8 cellular contexts compared by ENCODE assay signal in genomic region chr2:181573140-181573736, GRCh38.
DNase-seq lines count a peak whose midpoint lies in the region; ATAC-seq, FAIRE-seq and TF ChIP-seq lines count a peak whose summit lies in the region.

No MANE protein-coding gene starts in this region.

- no peak overlapping the region for H2AFZ ChIP-seq in neuronal stem cell (ENCODE audit: low read length)

- H4K8ac ChIP-seq in neuronal stem cell (ENCODE audit: low read depth, low read length) = no peak overlapping the region

- H3K4me1 ChIP-seq in neuronal stem cell (ENCODE audit: control insufficient read depth in 2 of 2, insufficient read depth in 1 of 2, low read depth in 1 of 2, low read length in 2 of 2) (peaks cover 0 to 2% of the 10 kb centered on the region in 2 donors), vagina (no peaks in the 10 kb centered on the region), uterus (no peaks in the 10 kb centered on the region)

- H3K18ac ChIP-seq in neuronal stem cell (ENCODE audit: low read length) = no peak overlapping the region

- no peak overlapping the region for H2BK12ac ChIP-seq in neuronal stem cell (ENCODE audit: low read length)

- H3K9me3 ChIP-seq in neuronal stem cell (replicated peaks in 1 of 2; ENCODE audit: control insufficient read depth in 2 of 2, insufficient read depth in 1 of 2, low read depth in 1 of 2, low read length in 2 of 2) (no peaks in the 10 kb centered on the region), vagina (no peaks in the 10 kb centered on the region), uterus (no peaks in the 10 kb centered on the region)

- no peak overlapping the region for H4K91ac ChIP-seq in neuronal stem cell (ENCODE audit: low read depth, low read length, poor library complexity)

- no peak for TF ChIP-seq POLR2A in vagina (IDR thresholded peaks at IDR 0.05)
- TF ChIP-seq POLR2A in uterus (IDR thresholded peaks at IDR 0.05) = no peak

- intact Hi-C loops in vagina (cut with DNase I) (no loop called here), uterus (cut with DNase I; ENCODE audit: low total_unique reads) (no loop called here)

- H3K9ac ChIP-seq in neuronal stem cell (ENCODE audit: low read depth, low read length, poor library complexity) = no peak overlapping the region

- H3K14ac ChIP-seq in neuronal stem cell (ENCODE audit: low read length) = no peak overlapping the region

- H2AK5ac ChIP-seq in neuronal stem cell (ENCODE audit: low read depth, low read length) = no peak overlapping the region

- no peak overlapping the region for H3K23ac ChIP-seq in neuronal stem cell (ENCODE audit: low read depth, low read length, poor library complexity)

- H2BK5ac ChIP-seq in neuronal stem cell (ENCODE audit: low read length) = no peak overlapping the region

- TF ChIP-seq CTCF in GM12875 (IDR thresholded peaks at IDR 0.05; ENCODE audit: borderline replicate concordance, insufficient read depth, low read depth, low read length) (peak; percentile 18; the same call in 1 of the 2 replicates), bronchial epithelial cell (IDR thresholded peaks at IDR 0.05; ENCODE audit: insufficient read depth, low read length, severe bottlenecking) (peak; percentile 42), vagina (IDR thresholded peaks at IDR 0.05) (no peak), uterus (IDR thresholded peaks at IDR 0.05) (peak in 1 of 4 experiments; percentile 14)

- no peak for ATAC-seq in GM19035 (IDR thresholded peaks at IDR 0.05; ENCODE audit: unreplicated experiment)

- DNase-seq in NCI-H146 (lab: John Stamatoyannopoulos, UW) = peak; percentile 67
- peak; percentile 45 for DNase-seq in bronchial epithelial cell (ENCODE audit: low read depth)
- DNase-seq in neuronal stem cell (ENCODE audit: low spot score) = peak; percentile 17
- no peak for DNase-seq in vagina (ENCODE audit: extremely low spot score in 2 of 2)
- no peak for DNase-seq in uterus
- DNase-seq in stimulated activated CD4-positive, alpha-beta T cell treated with anti-CD3 and anti-CD28 coated beads, Interleukin-12 subunit alpha, Interleukin-12 subunit beta, amount 100 ng/mL, for 4 hours = no peak

- H2BK120ac ChIP-seq in neuronal stem cell (ENCODE audit: low read depth, low read length) = no peak overlapping the region

- no peaks in the 10 kb centered on the region for H3K79me1 ChIP-seq in neuronal stem cell (ENCODE audit: low read depth, low read length)

- no CpG with 5 or more reads among the region's 4 CpGs for WGBS in neuronal stem cell (ENCODE audit: extremely low coverage in 2 of 2, insufficient read length in 2 of 2, insufficient replicate concordance in 1 of 2), 2 donors

- H3K36me3 ChIP-seq in bronchial epithelial cell (ENCODE audit: control insufficient read depth, insufficient read depth, low read length) = no peaks in the 10 kb centered on the region
- no peaks in the 10 kb centered on the region for H3K36me3 ChIP-seq in neuronal stem cell (replicated peaks in 1 of 2; ENCODE audit: control insufficient read depth in 2 of 2, insufficient read depth in 2 of 2, low read length in 2 of 2)
- H3K36me3 ChIP-seq in vagina = no peaks in the 10 kb centered on the region
- no peaks in the 10 kb centered on the region for H3K36me3 ChIP-seq in uterus

- H3K4me3 ChIP-seq in GM12875 (ENCODE audit: low read depth, low read length) = no peak overlapping the region
- H3K4me3 ChIP-seq in bronchial epithelial cell (ENCODE audit: low read depth, low read length) = no peak overlapping the region
- no peak overlapping the region for H3K4me3 ChIP-seq in neuronal stem cell (ENCODE audit: low read length in 2 of 2)
- no peak overlapping the region for H3K4me3 ChIP-seq in vagina
- no peak overlapping the region for H3K4me3 ChIP-seq in uterus

- H3K4me2 ChIP-seq in neuronal stem cell (ENCODE audit: insufficient read depth, low read length, poor library complexity, severe bottlenecking) = no peak overlapping the region

- H3K27ac ChIP-seq in neuronal stem cell (replicated peaks; ENCODE audit: low read length) = no peak overlapping the region
- H3K27ac ChIP-seq in vagina = no peak overlapping the region
- no peak overlapping the region for H3K27ac ChIP-seq in uterus

- no peak for FAIRE-seq in bronchial epithelial cell (lab: Jason Lieb, UNC)

- H3K4ac ChIP-seq in neuronal stem cell (ENCODE audit: low read length) = no peak overlapping the region

- H3K27me3 ChIP-seq in bronchial epithelial cell (ENCODE audit: control insufficient read depth, insufficient read depth, low read length) (no peaks in the 10 kb centered on the region), neuronal stem cell (ENCODE audit: control insufficient read depth in 3 of 3, insufficient read depth in 3 of 3, low read depth in 1 of 3, low read length in 3 of 3) (peaks cover 0 to 46% (median 2%) of the 10 kb centered on the region in 3 experiments), vagina (no peaks in the 10 kb centered on the region), uterus (no peaks in the 10 kb centered on the region)

- H2BK15ac ChIP-seq in neuronal stem cell (ENCODE audit: low read length) = no peak overlapping the region

Comparison
In these comparisons a context has a peak if more than half of its experiments do, and no peak if none do; other contexts are left out.
1. CTCF ChIP-seq: peak in GM12875 (single experiment) and bronchial epithelial cell (single experiment); none in vagina (0 of 3).
2. DNase-seq: peak in NCI-H146 (single experiment), bronchial epithelial cell (single experiment) and neuronal stem cell (single experiment); none in vagina (0 of 2), uterus (0 of 2) and stimulated activated CD4-positive, alpha-beta T cell treated with anti-CD3 and anti-CD28 coated beads, Interleukin-12 subunit alpha, Interleukin-12 subunit beta, amount 100 ng/mL, for 4 hours (single experiment).